20 cellular contexts compared by ENCODE assay signal in genomic region chr5:9505215-9505614, GRCh38. TPM values are rescaled to one million over a fixed set of nuclear protein-coding genes. Genes with fewer than 3 reads are reported as not detected.
DNase-seq lines count a peak whose midpoint lies in the region; TF ChIP-seq lines count a peak whose summit lies in the region.
"Had no signal": no experiment of that assay in that cellular context is flagged by ENCODE, and none has a peak within 500 bp of the region (broad histone marks: within the 10 kb centered on the region; RNA-seq: fewer than 3 reads in every experiment).

No MANE protein-coding gene starts in this region.

- no peak overlapping the region for H3K4me3 ChIP-seq in breast epithelium
- H3K4me3 ChIP-seq in fibroblast of mammary gland (ENCODE audit: control insufficient read depth, low read depth, low read length) = no peak overlapping the region
- no peak overlapping the region for H3K4me3 ChIP-seq in mesenchymal stem cell (ENCODE audit: insufficient read depth in 1 of 2, low read depth in 1 of 2, low read length in 2 of 2)
- H3K4me3 ChIP-seq: BLaER1 treated with 17β-estradiol and CSF1 and Interleukin-3, amounts not matched to agents 10 nM and 100 nM had no signal

- DNase-seq in breast epithelium (ENCODE audit: low spot score in 2 of 2) (no peak), MCF 10A (ENCODE audit: unreplicated experiment) (no peak), fibroblast of mammary gland (ENCODE audit: low read depth) (peak; percentile 21), mesenchymal stem cell (no peak), RKO (ENCODE audit: low spot score) (no peak), GM13976 (ENCODE audit: low spot score) (no peak)
- no peak for DNase-seq in activated CD4-positive, alpha-beta T cell treated with anti-CD3 and anti-CD28 coated beads, Interleukin-2, amount 50 U/mL, for 1 hour
- DNase-seq: 8988T; CD4-positive, alpha-beta memory T cell; DND-41; NCI-H1694; NCI-H2081; NCI-H2171 treated with DMSO at 0.1 percent for 48 hours; NCI-H446; NCI-H526; PC-3; RPMI8226; SHP77 had no signal

- intact Hi-C loops in breast epithelium (cut with DNase I; ENCODE audit: low total_unique reads) = no loop called here
- intact Hi-C loops in MCF 10A (cut with micrococcal nuclease) = no loop called here

- H2BK5ac ChIP-seq in mesenchymal stem cell (ENCODE audit: low read depth, low read length, poor library complexity, severe bottlenecking) = no peak overlapping the region

- no peak overlapping the region for H3K4me3 Mint-ChIP-seq in MCF 10A (ENCODE audit: unreplicated experiment)
- H3K4me3 Mint-ChIP-seq: CD4-positive, alpha-beta memory T cell had no signal

- no peaks in the 10 kb centered on the region for H3K4me1 Mint-ChIP-seq in MCF 10A (ENCODE audit: insufficient read depth, unreplicated experiment)
- H3K4me1 Mint-ChIP-seq: CD4-positive, alpha-beta memory T cell had no signal

- H3K4ac ChIP-seq in mesenchymal stem cell (ENCODE audit: low read depth in 1 of 2, low read length in 2 of 2) = no peak overlapping the region

- no peaks in the 10 kb centered on the region for H3K36me3 Mint-ChIP-seq in MCF 10A (ENCODE audit: insufficient read depth, unreplicated experiment)
- H3K36me3 Mint-ChIP-seq: CD4-positive, alpha-beta memory T cell had no signal

- H3K18ac ChIP-seq in mesenchymal stem cell (ENCODE audit: low read depth in 1 of 2, low read length in 2 of 2) = no peak overlapping the region

- no peaks in the 10 kb centered on the region for H3K9me3 Mint-ChIP-seq in MCF 10A (ENCODE audit: unreplicated experiment)

- peak overlapping the region; percentile 76 for H3K9ac ChIP-seq in mesenchymal stem cell (ENCODE audit: low read length)
- H3K9ac ChIP-seq: BLaER1 treated with 17β-estradiol and CSF1 and Interleukin-3, amounts not matched to agents 10 nM and 100 nM; KMS-11 had no signal

- no peak overlapping the region for H3K27ac Mint-ChIP-seq in MCF 10A (ENCODE audit: low read depth, unreplicated experiment)
- H3K27ac Mint-ChIP-seq: CD4-positive, alpha-beta memory T cell had no signal

- H3K4me1 ChIP-seq in breast epithelium (no peaks in the 10 kb centered on the region), mesenchymal stem cell (ENCODE audit: control insufficient read depth, insufficient read depth, low read depth, low read length) (peaks cover 5% of the 10 kb centered on the region)
- H3K4me1 ChIP-seq: BLaER1 treated with 17β-estradiol and CSF1 and Interleukin-3, amounts not matched to agents 10 nM and 100 nM had no signal

- peak overlapping the region; percentile 7 for H3K4me2 ChIP-seq in mesenchymal stem cell (ENCODE audit: low read length, poor library complexity, severe bottlenecking)
- H3K4me2 ChIP-seq: BLaER1 treated with 17β-estradiol and CSF1 and Interleukin-3, amounts not matched to agents 10 nM and 100 nM; KMS-11 had no signal

- H3K36me3 ChIP-seq in breast epithelium (no peaks in the 10 kb centered on the region), mesenchymal stem cell (ENCODE audit: control insufficient read depth in 1 of 2, insufficient read depth in 2 of 2, low read depth in 1 of 2, low read length in 2 of 2) (no peaks in the 10 kb centered on the region)
- H3K36me3 ChIP-seq: BLaER1 treated with 17β-estradiol and CSF1 and Interleukin-3, amounts not matched to agents 10 nM and 100 nM had no signal

- BruUV-seq in MCF 10A (replicated peaks; lab: Mats Ljungman, UMichigan) = no TSS peak

- H3K79me1 ChIP-seq in mesenchymal stem cell (replicated peaks; ENCODE audit: low read length, poor library complexity, severe bottlenecking) = peaks cover 29% of the 10 kb centered on the region

- no peaks in the 10 kb centered on the region for H3K27me3 Mint-ChIP-seq in MCF 10A (ENCODE audit: insufficient read depth, unreplicated experiment)
- H3K27me3 Mint-ChIP-seq: CD4-positive, alpha-beta memory T cell had no signal

- CTCF ChIA-PET in MCF 10A (lab: Yijun Ruan, JAX) = interaction anchor here (0.7 kb wide), 1 partner anchor 466 kb away, joined by 3 read pairs; no protein-coding TSS in a partner anchor

- TF ChIP-seq CTCF in breast epithelium (IDR thresholded peaks at IDR 0.05) = no peak
- no peak for TF ChIP-seq CTCF in MCF 10A (IDR thresholded peaks at IDR 0.05; ENCODE audit: unreplicated experiment)
- TF ChIP-seq CTCF in fibroblast of mammary gland (conservative IDR thresholded peaks at IDR 0.05; ENCODE audit: control insufficient read depth, insufficient read depth, low read depth, low read length) = no peak
- no peak for TF ChIP-seq CTCF in GM13976 (IDR thresholded peaks at IDR 0.05; ENCODE audit: borderline replicate concordance, control extremely low read depth, extremely low read depth, insufficient read depth, missing control alignments)

- TF ChIP-seq POLR2A in breast epithelium (IDR thresholded peaks at IDR 0.05) = no peak

- no peak overlapping the region for H3K14ac ChIP-seq in mesenchymal stem cell (ENCODE audit: low read length in 2 of 2)

- H4K91ac ChIP-seq in mesenchymal stem cell (ENCODE audit: low read length) = no peak overlapping the region

- H4K8ac ChIP-seq in mesenchymal stem cell (ENCODE audit: low read length) = no peak overlapping the region

- no peak overlapping the region for H2BK120ac ChIP-seq in mesenchymal stem cell (ENCODE audit: low read depth, low read length)

- POLR2A ChIA-PET in MCF 10A (lab: Yijun Ruan, JAX) = no interaction called here

- H2BK12ac ChIP-seq in mesenchymal stem cell (ENCODE audit: low read length in 2 of 2) = no peak overlapping the region

- H2AFZ ChIP-seq in mesenchymal stem cell (ENCODE audit: low read depth, low read length) = no peak overlapping the region

- H3K9me3 ChIP-seq in breast epithelium = no peaks in the 10 kb centered on the region
- no peaks in the 10 kb centered on the region for H3K9me3 ChIP-seq in mesenchymal stem cell (ENCODE audit: control insufficient read depth, low read length)
- H3K9me3 ChIP-seq: BLaER1 treated with 17β-estradiol and CSF1 and Interleukin-3, amounts not matched to agents 10 nM and 100 nM had no signal

- peak overlapping the region; percentile 67 for H2AK5ac ChIP-seq in mesenchymal stem cell (ENCODE audit: low read length, severe bottlenecking)

- peak overlapping the region; percentile 17 to 56 for H3K27ac ChIP-seq in breast epithelium
- H3K27ac ChIP-seq in mesenchymal stem cell (ENCODE audit: low read length, poor library complexity, severe bottlenecking) = peak overlapping the region; percentile 52
- H3K27ac ChIP-seq: BLaER1 treated with 17β-estradiol and CSF1 and Interleukin-3, amounts not matched to agents 10 nM and 100 nM; KMS-11 had no signal

- H3K27me3 ChIP-seq in breast epithelium (no peaks in the 10 kb centered on the region), mesenchymal stem cell (ENCODE audit: control insufficient read depth in 1 of 2, insufficient read depth in 1 of 2, low read length in 2 of 2) (no peaks in the 10 kb centered on the region)
- H3K27me3 ChIP-seq: BLaER1 treated with 17β-estradiol and CSF1 and Interleukin-3, amounts not matched to agents 10 nM and 100 nM had no signal

- no peak overlapping the region for H2BK15ac ChIP-seq in mesenchymal stem cell (ENCODE audit: low read depth, poor library complexity, severe bottlenecking)

- in situ Hi-C loops in GM13976 (cut with MboI; ENCODE audit: low sequenced_read_pairs, unreplicated experiment) = no loop called here

- 100% methylated on average over 1 of the region's 2 CpGs for WGBS in mesenchymal stem cell

- H3K23ac ChIP-seq in mesenchymal stem cell (ENCODE audit: low read length in 2 of 2) = no peak overlapping the region

RNA-seq across cellular contexts. Expression of gene SEMA5A, which starts 40.7 kb away (rescaled TPM):
- total RNA-seq in breast epithelium (10 to 100 TPM in 2 of 3 donors, 1 to 10 TPM in 1; 3.0 to 35.4 (median 25.9) TPM), MCF 10A (2022) (1.2 and 1.4 TPM in 2 replicates)
- 40.6 TPM for polyA plus RNA-seq in mesenchymal stem cell (2013, experiment 1 of 2)
- 42.4 TPM for polyA plus RNA-seq in mesenchymal stem cell (2013, experiment 2 of 2)
